In genomic region chr5:67206381-67207328, GRCh38 we compare ENCODE assay signal across 1 cellular context.
TF ChIP-seq lines count a peak whose summit lies in the region.

No MANE protein-coding gene starts in this region.

TF ChIP-seq in GM12878, 131 proteins besides CTCF, POLR2A, EP300 and RAD21 (continued from another document and continues in another):
- TF ChIP-seq SKIL (IDR thresholded peaks at IDR 0.05; ENCODE audit: low read depth, poor library complexity, severe bottlenecking) (peak; percentile 86), RB1 (IDR thresholded peaks at IDR 0.05; ENCODE audit: borderline replicate concordance) (no peak), IKZF2 (IDR thresholded peaks at IDR 0.05) (peak; percentile 91 to 92), REST (IDR thresholded peaks at IDR 0.05; ENCODE audit: low read depth, low read length) (0 out of 2 replicates have a peak, but pooled peaks have one; percentile 15), NR2C1 (IDR thresholded peaks at IDR 0.05) (no peak), BMI1 (IDR thresholded peaks at IDR 0.05; ENCODE audit: borderline replicate concordance) (0 out of 2 replicates have a peak, but pooled peaks have one; percentile 39), IKZF1 (conservative IDR thresholded peaks at IDR 0.05) (peak; percentile 76), E4F1 (IDR thresholded peaks at IDR 0.05; ENCODE audit: borderline replicate concordance, partially characterized antibody) (no peak), FOXM1 (IDR thresholded peaks at IDR 0.05; ENCODE audit: low read depth, low read length) (peak; percentile 92), SRF (IDR thresholded peaks at IDR 0.05; ENCODE audit: low read depth in 2 of 2, low read length in 2 of 2) (0 out of 4 replicates have a peak, but pooled peaks of 1 of the 2 experiments have one; percentile 59), USF1 (IDR thresholded peaks at IDR 0.05; ENCODE audit: borderline replicate concordance, extremely low read length, insufficient read depth, low read depth, low read length) (no peak), PAX8 (IDR thresholded peaks at IDR 0.05) (no peak), SPI1 (IDR thresholded peaks at IDR 0.05; ENCODE audit: borderline replicate concordance, insufficient read depth, low read depth, low read length) (peak; percentile 28; the same call in 1 of the 2 replicates), SP1 (IDR thresholded peaks at IDR 0.05; ENCODE audit: low read depth, low read length) (no peak), EED (IDR thresholded peaks at IDR 0.05; ENCODE audit: low read depth) (peak; percentile 95), YY1 (IDR thresholded peaks at IDR 0.05; ENCODE audit: low read depth, low read length) (peak; percentile 89), RUNX3 (IDR thresholded peaks at IDR 0.05; ENCODE audit: low read length) (peak; percentile 100), STAT3 (IDR thresholded peaks at IDR 0.05; ENCODE audit: low read depth, low read length) (peak; percentile 92), PKNOX1 (IDR thresholded peaks at IDR 0.05) (0 out of 2 replicates have a peak, but pooled peaks have one; percentile 43), KAT2A (conservative IDR thresholded peaks at IDR 0.05; ENCODE audit: control insufficient read depth, low read depth, low read length) (no peak), MAX (IDR thresholded peaks at IDR 0.05; ENCODE audit: low read depth, low read length) (no peak), TBL1XR1 (IDR thresholded peaks at IDR 0.05; ENCODE audit: low read depth, low read length) (peak; percentile 90), IRF4 (IDR thresholded peaks at IDR 0.05; ENCODE audit: low read depth, low read length) (peak; percentile 85), JUNB (IDR thresholded peaks at IDR 0.05) (peak; percentile 89), BACH1 (IDR thresholded peaks at IDR 0.05; ENCODE audit: borderline replicate concordance) (0 out of 2 replicates have a peak, but pooled peaks have one; percentile 34), CREB1 (IDR thresholded peaks at IDR 0.05; ENCODE audit: low read depth) (peak; percentile 89), NR2F1 (conservative IDR thresholded peaks at IDR 0.05) (peak; percentile 98), POU2F2 (IDR thresholded peaks at IDR 0.05; ENCODE audit: borderline replicate concordance, low read depth, low read length) (peak; percentile 80; the same call in 1 of the 3 replicates), MEF2A (IDR thresholded peaks at IDR 0.05; ENCODE audit: insufficient read depth, low read depth, low read length) (peak; percentile 92), CEBPB (IDR thresholded peaks at IDR 0.05; ENCODE audit: borderline replicate concordance in 1 of 2, low read depth in 2 of 2, low read length in 2 of 2) (0 out of 4 replicates have a peak, but pooled peaks of 1 of the 2 experiments have one; percentile 27), EGR1 (IDR thresholded peaks at IDR 0.05; ENCODE audit: borderline replicate concordance in 1 of 2, low read depth in 2 of 2, low read length in 2 of 2) (0 out of 3 replicates have a peak, but pooled peaks of 1 of the 2 experiments have one; percentile 20), RELB (IDR thresholded peaks at IDR 0.05; ENCODE audit: low read depth) (peak; percentile 60; the same call in 1 of the 2 replicates)
- TF ChIP-seq, protein P1, sequence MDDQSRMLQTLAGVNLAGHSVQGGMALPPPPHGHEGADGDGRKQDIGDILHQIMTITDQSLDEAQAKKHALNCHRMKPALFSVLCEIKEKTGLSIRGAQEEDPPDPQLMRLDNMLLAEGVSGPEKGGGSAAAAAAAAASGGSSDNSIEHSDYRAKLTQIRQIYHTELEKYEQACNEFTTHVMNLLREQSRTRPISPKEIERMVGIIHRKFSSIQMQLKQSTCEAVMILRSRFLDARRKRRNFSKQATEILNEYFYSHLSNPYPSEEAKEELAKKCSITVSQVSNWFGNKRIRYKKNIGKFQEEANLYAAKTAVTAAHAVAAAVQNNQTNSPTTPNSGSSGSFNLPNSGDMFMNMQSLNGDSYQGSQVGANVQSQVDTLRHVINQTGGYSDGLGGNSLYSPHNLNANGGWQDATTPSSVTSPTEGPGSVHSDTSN (IDR thresholded peaks at IDR 0.05; ENCODE audit: insufficient replicate concordance, low read depth, low read length): peak; percentile 19
- TF ChIP-seq, protein P2, sequence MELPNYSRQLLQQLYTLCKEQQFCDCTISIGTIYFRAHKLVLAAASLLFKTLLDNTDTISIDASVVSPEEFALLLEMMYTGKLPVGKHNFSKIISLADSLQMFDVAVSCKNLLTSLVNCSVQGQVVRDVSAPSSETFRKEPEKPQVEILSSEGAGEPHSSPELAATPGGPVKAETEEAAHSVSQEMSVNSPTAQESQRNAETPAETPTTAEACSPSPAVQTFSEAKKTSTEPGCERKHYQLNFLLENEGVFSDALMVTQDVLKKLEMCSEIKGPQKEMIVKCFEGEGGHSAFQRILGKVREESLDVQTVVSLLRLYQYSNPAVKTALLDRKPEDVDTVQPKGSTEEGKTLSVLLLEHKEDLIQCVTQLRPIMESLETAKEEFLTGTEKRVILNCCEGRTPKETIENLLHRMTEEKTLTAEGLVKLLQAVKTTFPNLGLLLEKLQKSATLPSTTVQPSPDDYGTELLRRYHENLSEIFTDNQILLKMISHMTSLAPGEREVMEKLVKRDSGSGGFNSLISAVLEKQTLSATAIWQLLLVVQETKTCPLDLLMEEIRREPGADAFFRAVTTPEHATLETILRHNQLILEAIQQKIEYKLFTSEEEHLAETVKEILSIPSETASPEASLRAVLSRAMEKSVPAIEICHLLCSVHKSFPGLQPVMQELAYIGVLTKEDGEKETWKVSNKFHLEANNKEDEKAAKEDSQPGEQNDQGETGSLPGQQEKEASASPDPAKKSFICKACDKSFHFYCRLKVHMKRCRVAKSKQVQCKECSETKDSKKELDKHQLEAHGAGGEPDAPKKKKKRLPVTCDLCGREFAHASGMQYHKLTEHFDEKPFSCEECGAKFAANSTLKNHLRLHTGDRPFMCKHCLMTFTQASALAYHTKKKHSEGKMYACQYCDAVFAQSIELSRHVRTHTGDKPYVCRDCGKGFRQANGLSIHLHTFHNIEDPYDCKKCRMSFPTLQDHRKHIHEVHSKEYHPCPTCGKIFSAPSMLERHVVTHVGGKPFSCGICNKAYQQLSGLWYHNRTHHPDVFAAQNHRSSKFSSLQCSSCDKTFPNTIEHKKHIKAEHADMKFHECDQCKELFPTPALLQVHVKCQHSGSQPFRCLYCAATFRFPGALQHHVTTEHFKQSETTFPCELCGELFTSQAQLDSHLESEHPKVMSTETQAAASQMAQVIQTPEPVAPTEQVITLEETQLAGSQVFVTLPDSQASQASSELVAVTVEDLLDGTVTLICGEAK (IDR thresholded peaks at IDR 0.05; ENCODE audit: borderline replicate concordance): peak; percentile 79
